Comparison of ENCODE assay signal across 20 cellular contexts in genomic region chr1:206573772-206574161, GRCh38.
DNase-seq lines count a peak whose midpoint lies in the region; ATAC-seq and TF ChIP-seq lines count a peak whose summit lies in the region.
"Had no signal": no experiment of that assay in that cellular context is flagged by ENCODE, and none has a peak within 500 bp of the region (broad histone marks: within the 10 kb centered on the region; RNA-seq: fewer than 3 reads in every experiment).

No MANE protein-coding gene starts in this region.

- DNase-seq in activated CD8-positive, alpha-beta memory T cell treated with anti-CD3 and anti-CD28 coated beads for 24 hours: peak; percentile 52
- no peak for DNase-seq in activated CD8-positive, alpha-beta memory T cell treated with anti-CD3 and anti-CD28 coated beads, Interleukin-2, amount 50 U/mL, for 4 hours
- DNase-seq in activated naive CD8-positive, alpha-beta T cell treated with anti-CD3 and anti-CD28 coated beads, Interleukin-2, amount 50 U/mL, for 24 hours: no peak
- no peak for DNase-seq in brain microvascular endothelial cell
- no peak for DNase-seq in D341Med (ENCODE audit: low spot score)
- DNase-seq: ACHN; activated CD4-positive, alpha-beta T cell treated with anti-CD3 and anti-CD28 coated beads, Interleukin-2, amount 50 U/mL, for 48 hours; activated gamma-delta T cell; foreskin keratinocyte; kidney glomerular epithelial cell; mesenchymal stem cell; stimulated activated CD8-positive, alpha-beta memory T cell treated with anti-CD3 and anti-CD28 coated beads, Interleukin-4, amount 100 ng/mL, for 48 hours had no signal

- in situ Hi-C loops in brain microvascular endothelial cell (cut with HindIII; ENCODE audit: low pct_ligation_motif_present, low sequenced_read_pairs): no loop called here

- H3K4me3 ChIP-seq in brain microvascular endothelial cell (ENCODE audit: low read depth, low read length): no peak overlapping the region
- H3K4me3 ChIP-seq: coronary artery, SJSA1, thoracic aorta had no signal

- H3K36me3 ChIP-seq in KOPT-K1 (ENCODE audit: insufficient read depth, low read length): peaks cover 85% of the 10 kb centered on the region
- H3K36me3 ChIP-seq in brain microvascular endothelial cell (replicated peaks): no peaks in the 10 kb centered on the region
- H3K36me3 ChIP-seq: SJSA1, thoracic aorta had no signal

- peaks cover 78% of the 10 kb centered on the region for H3K36me3 Mint-ChIP-seq in activated naive CD8-positive, alpha-beta T cell treated with anti-CD3 and anti-CD28 coated beads, Interleukin-2, amount 50 U/mL, for 24 hours (ENCODE audit: low read depth)
- peaks cover 61% of the 10 kb centered on the region for H3K36me3 Mint-ChIP-seq in stimulated activated memory B cell treated with anti-CD40 and anti-IgM and Interleukin-4, amounts not matched to agents 10 μg/mL and 1 μg/mL and 100 μg/mL, for 72 hours

- H3K9me3 Mint-ChIP-seq in activated naive CD8-positive, alpha-beta T cell treated with anti-CD3 and anti-CD28 coated beads, Interleukin-2, amount 50 U/mL, for 24 hours: no peaks in the 10 kb centered on the region
- no peaks in the 10 kb centered on the region for H3K9me3 Mint-ChIP-seq in stimulated activated memory B cell treated with anti-CD40 and anti-IgM and Interleukin-4, amounts not matched to agents 10 μg/mL and 1 μg/mL and 100 μg/mL, for 72 hours
- H3K9me3 Mint-ChIP-seq: neural crest cell had no signal

- no peaks in the 10 kb centered on the region for H3K27me3 Mint-ChIP-seq in activated naive CD8-positive, alpha-beta T cell treated with anti-CD3 and anti-CD28 coated beads, Interleukin-2, amount 50 U/mL, for 24 hours
- H3K27me3 Mint-ChIP-seq in stimulated activated memory B cell treated with anti-CD40 and anti-IgM and Interleukin-4, amounts not matched to agents 10 μg/mL and 1 μg/mL and 100 μg/mL, for 72 hours: no peaks in the 10 kb centered on the region

- no peaks in the 10 kb centered on the region for H3K9me3 ChIP-seq in KOPT-K1 (ENCODE audit: insufficient read depth, low read length, poor library complexity, severe bottlenecking)
- H3K9me3 ChIP-seq: SJSA1, thoracic aorta had no signal

- peak overlapping the region; percentile 72 for H3K27ac ChIP-seq in KOPT-K1 (ENCODE audit: low read depth, low read length, poor library complexity, severe bottlenecking)
- H3K27ac ChIP-seq in brain microvascular endothelial cell: no peak overlapping the region
- H3K27ac ChIP-seq: coronary artery, epithelial cell of prostate, foreskin keratinocyte, SJSA1, thoracic aorta had no signal

- no peak for TF ChIP-seq CTCF in brain microvascular endothelial cell (IDR thresholded peaks at IDR 0.05; ENCODE audit: low read depth, low read length, missing control alignments)

- no peaks in the 10 kb centered on the region for H3K27me3 ChIP-seq in brain microvascular endothelial cell (replicated peaks)
- H3K27me3 ChIP-seq: foreskin keratinocyte, SJSA1 had no signal

- peaks cover 100% of the 10 kb centered on the region for H3K4me1 Mint-ChIP-seq in activated naive CD8-positive, alpha-beta T cell treated with anti-CD3 and anti-CD28 coated beads, Interleukin-2, amount 50 U/mL, for 24 hours
- peaks cover 97% of the 10 kb centered on the region for H3K4me1 Mint-ChIP-seq in stimulated activated memory B cell treated with anti-CD40 and anti-IgM and Interleukin-4, amounts not matched to agents 10 μg/mL and 1 μg/mL and 100 μg/mL, for 72 hours

- H3K27ac Mint-ChIP-seq in activated naive CD8-positive, alpha-beta T cell treated with anti-CD3 and anti-CD28 coated beads, Interleukin-2, amount 50 U/mL, for 24 hours: peak overlapping the region; percentile 100
- H3K27ac Mint-ChIP-seq in stimulated activated memory B cell treated with anti-CD40 and anti-IgM and Interleukin-4, amounts not matched to agents 10 μg/mL and 1 μg/mL and 100 μg/mL, for 72 hours: peak overlapping the region; percentile 100

- ATAC-seq in activated naive CD8-positive, alpha-beta T cell treated with anti-CD3 and anti-CD28 coated beads, Interleukin-2, amount 50 U/mL, for 24 hours: no peak
- no peak for ATAC-seq in stimulated activated memory B cell treated with anti-CD40 and anti-IgM and Interleukin-4, amounts not matched to agents 10 μg/mL and 1 μg/mL and 100 μg/mL, for 72 hours
- no peak for ATAC-seq in GM18858 (IDR thresholded peaks at IDR 0.05; ENCODE audit: unreplicated experiment)
- ATAC-seq: foreskin keratinocyte had no signal

- peak overlapping the region; percentile 59 for H3K4me3 Mint-ChIP-seq in activated naive CD8-positive, alpha-beta T cell treated with anti-CD3 and anti-CD28 coated beads, Interleukin-2, amount 50 U/mL, for 24 hours
- H3K4me3 Mint-ChIP-seq in stimulated activated memory B cell treated with anti-CD40 and anti-IgM and Interleukin-4, amounts not matched to agents 10 μg/mL and 1 μg/mL and 100 μg/mL, for 72 hours: no peak overlapping the region
- H3K4me3 Mint-ChIP-seq: neural crest cell had no signal
